In genomic region chr12:120563495-120563894, GRCh38 we compare ENCODE assay signal across 18 cellular contexts. TPM values are rescaled to one million over a fixed set of nuclear protein-coding genes. Genes with fewer than 3 reads are reported as not detected.
DNase-seq lines count a peak whose midpoint lies in the region; ATAC-seq and TF ChIP-seq lines count a peak whose summit lies in the region.
"Had no signal": no experiment of that assay in that cellular context is flagged by ENCODE, and none has a peak within 500 bp of the region (broad histone marks: within the 10 kb centered on the region; RNA-seq: fewer than 3 reads in every experiment).

No MANE protein-coding gene starts in this region.

- no peak overlapping the region for H3K27ac ChIP-seq in endodermal cell (ENCODE audit: low read depth, low read length)
- peak overlapping the region; percentile 57 to 78 (median 71) for H3K27ac ChIP-seq in gastrocnemius medialis
- H3K27ac ChIP-seq in RWPE1 = no peak overlapping the region

- DNase-seq in T-helper 17 cell (no peak), endodermal cell (no peak), left ventricle myocardium superior (no peak), gastrocnemius medialis (no peak), CD1c-positive myeloid dendritic cell (ENCODE audit: extremely low spot score) (no peak), RWPE1 (ENCODE audit: low spot score) (no peak), DMS 273 treated with DMSO at 0.1 percent for 48 hours (lab: John Stamatoyannopoulos, UW) (no peak)
- DNase-seq: AML-193, DMS79 treated with DMSO at 0.1 percent for 48 hours, HCEC 1CT, NCI-H1105 treated with DMSO at 0.1 percent for 48 hours, NCI-H187, NCI-H226, NCI-H524 treated with DMSO at 0.1 percent for 48 hours, Peyer's patch, SHP77 treated with DMSO at 0.1 percent for 48 hours had no signal

- no peak overlapping the region for H3K27ac Mint-ChIP-seq in T-helper 17 cell
- peak overlapping the region; percentile 76 for H3K27ac Mint-ChIP-seq in endodermal cell

- H3K9me3 Mint-ChIP-seq in endodermal cell = no peaks in the 10 kb centered on the region
- H3K9me3 Mint-ChIP-seq: CD14-positive monocyte had no signal

- in situ Hi-C loops in gastrocnemius medialis (cut with MboI; ENCODE audit: low sequenced_read_pairs in 4 of 4) = no loop called here

- H3K36me3 Mint-ChIP-seq in T-helper 17 cell (ENCODE audit: low read depth) (peaks cover 5% of the 10 kb centered on the region), endodermal cell (ENCODE audit: low read depth) (peaks cover 81% of the 10 kb centered on the region)

- intact Hi-C loops in left ventricle myocardium superior (cut with micrococcal nuclease) = no loop called here
- intact Hi-C loops in gastrocnemius medialis (cut with DNase I; ENCODE audit: low total_unique reads) = no loop called here

- no peak for TF ChIP-seq POLR2A in gastrocnemius medialis (IDR thresholded peaks at IDR 0.05)

- H3K4me3 Mint-ChIP-seq in T-helper 17 cell = peak overlapping the region; percentile 15
- H3K4me3 Mint-ChIP-seq in endodermal cell = no peak overlapping the region
- H3K4me3 Mint-ChIP-seq: CD14-positive monocyte had no signal

- ATAC-seq in T-helper 17 cell (no peak), left ventricle myocardium superior (peak; percentile 14), gastrocnemius medialis (no peak), GM21381 (IDR thresholded peaks at IDR 0.05; ENCODE audit: unreplicated experiment) (no peak)

- 95 to 97% methylated on average over 5 to 11 of the region's 11 CpGs for WGBS in endodermal cell (ENCODE audit: insufficient coverage in 1 of 2, insufficient read length in 1 of 2), 2 experiments

- H3K27me3 Mint-ChIP-seq in T-helper 17 cell = no peaks in the 10 kb centered on the region
- no peaks in the 10 kb centered on the region for H3K27me3 Mint-ChIP-seq in endodermal cell (ENCODE audit: insufficient read depth)

- POLR2A ChIA-PET in RWPE1 (lab: Yijun Ruan, JAX; ENCODE audit: low non-redundant PET) = no interaction called here

- CTCF ChIA-PET in RWPE1 (lab: Yijun Ruan, JAX) = no interaction called here

- H3K36me3 ChIP-seq in endodermal cell (ENCODE audit: control insufficient read depth, insufficient read depth, low read length) (peaks cover 90% of the 10 kb centered on the region), gastrocnemius medialis (peaks cover 5 to 93% of the 10 kb centered on the region in 2 donors)

- H3K4me3 ChIP-seq in endodermal cell (ENCODE audit: low read length) (no peak overlapping the region), gastrocnemius medialis (no peak overlapping the region)
- H3K4me3 ChIP-seq: Peyer's patch had no signal

- no peak overlapping the region for H3K9ac ChIP-seq in endodermal cell (ENCODE audit: extremely low read depth, low read length, poor library complexity, severe bottlenecking)

- H3K9me3 ChIP-seq in T-helper 17 cell (ENCODE audit: control insufficient read depth, low read length, poor library complexity, severe bottlenecking) = no peaks in the 10 kb centered on the region
- H3K9me3 ChIP-seq in endodermal cell (ENCODE audit: control insufficient read depth, low read length) = no peaks in the 10 kb centered on the region
- H3K9me3 ChIP-seq in gastrocnemius medialis = no peaks in the 10 kb centered on the region
- H3K9me3 ChIP-seq: Peyer's patch had no signal

- H3K4me1 ChIP-seq in endodermal cell (ENCODE audit: control insufficient read depth, insufficient read depth, low read length) (no peaks in the 10 kb centered on the region), gastrocnemius medialis (peaks cover 5 to 18% of the 10 kb centered on the region in 2 donors)

- TF ChIP-seq CTCF in endodermal cell (conservative IDR thresholded peaks at IDR 0.05) (no peak), gastrocnemius medialis (IDR thresholded peaks at IDR 0.05 in 4 of 5, conservative IDR thresholded peaks at IDR 0.05 in 1 of 5) (no peak), RWPE1 (conservative IDR thresholded peaks at IDR 0.05; ENCODE audit: low read depth) (no peak)

- H3K27me3 ChIP-seq in endodermal cell (ENCODE audit: control insufficient read depth, insufficient read depth, low read length, poor library complexity, severe bottlenecking) = no peaks in the 10 kb centered on the region
- H3K27me3 ChIP-seq in gastrocnemius medialis = no peaks in the 10 kb centered on the region
- H3K27me3 ChIP-seq: Peyer's patch had no signal

- H3K4me1 Mint-ChIP-seq in T-helper 17 cell (no peaks in the 10 kb centered on the region), endodermal cell (no peaks in the 10 kb centered on the region)
- H3K4me1 Mint-ChIP-seq: CD14-positive monocyte had no signal

RNA-seq across cellular contexts. Expression of gene POP5, which starts 17.7 kb away (rescaled TPM):
- total RNA-seq in T-helper 17 cell = 10 to 100 TPM; 26.8 to 28.7 TPM
- total RNA-seq in endodermal cell = 10 to 100 TPM; 52.5 to 53.0 TPM
- polyA plus RNA-seq in endodermal cell (2013, experiment 1 of 2) = 48.1 TPM
- 39.1 TPM for polyA plus RNA-seq in endodermal cell (2013, experiment 2 of 2)
- total RNA-seq in left ventricle myocardium superior = 34.0 TPM
- 10 to 100 TPM; 12.2 to 23.3 (median 15.2) TPM for total RNA-seq in gastrocnemius medialis

RNA-seq across cellular contexts. Expression of gene RNF10, which starts 29.3 kb away (rescaled TPM):
- total RNA-seq in T-helper 17 cell (100 to 1,000 TPM; 372 to 430 TPM), endodermal cell (100 to 1,000 TPM; 167 to 182 TPM), left ventricle myocardium superior (251 TPM), gastrocnemius medialis (100 to 1,000 TPM; 152 to 282 (median 247) TPM)
- polyA plus RNA-seq in endodermal cell (2013, experiment 1 of 2) = 109 TPM
- polyA plus RNA-seq in endodermal cell (2013, experiment 2 of 2) = 107 TPM

RNA-seq across cellular contexts. Expression of gene COQ5, which starts 34.5 kb away (rescaled TPM):
- total RNA-seq in T-helper 17 cell (10 to 100 TPM; 11.7 to 11.8 TPM), endodermal cell (10 to 100 TPM; 35.5 to 55.1 TPM), left ventricle myocardium superior (38.0 TPM), gastrocnemius medialis (10 to 100 TPM; 34.5 to 47.3 (median 39.2) TPM)
- 57.3 TPM for polyA plus RNA-seq in endodermal cell (2013, experiment 1 of 2)
- 51.5 TPM for polyA plus RNA-seq in endodermal cell (2013, experiment 2 of 2)

Comparison
In these comparisons a context has a peak if more than half of its experiments do, and no peak if none do; other contexts are left out.
1. H3K27ac ChIP-seq: peak in gastrocnemius medialis (4 of 4); none in endodermal cell (single experiment) and RWPE1 (single experiment).